ENCODE assay signal across 23 cellular contexts in genomic region chr2:120966510-120967254, GRCh38.
DNase-seq lines count a peak whose midpoint lies in the region; ATAC-seq, FAIRE-seq and TF ChIP-seq lines count a peak whose summit lies in the region.
"Had no signal": no experiment of that assay in that cellular context is flagged by ENCODE, and none has a peak within 500 bp of the region (broad histone marks: within the 10 kb centered on the region; RNA-seq: fewer than 3 reads in every experiment).

No MANE protein-coding gene starts in this region.

- H3K4me3 Mint-ChIP-seq in HFFc6 (no peak overlapping the region), astrocyte (ENCODE audit: unreplicated experiment) (no peak overlapping the region)
- H3K4me3 Mint-ChIP-seq: B cell; CD4-positive, CD25-positive, alpha-beta regulatory T cell; CD8-positive, alpha-beta T cell had no signal

- no peak overlapping the region for H4K8ac ChIP-seq in neuronal stem cell (ENCODE audit: low read depth, low read length)

- no peak overlapping the region for H2BK12ac ChIP-seq in neuronal stem cell (ENCODE audit: low read length)

- no peaks in the 10 kb centered on the region for H3K79me1 ChIP-seq in neuronal stem cell (ENCODE audit: low read depth, low read length)

- H3K9ac ChIP-seq in astrocyte (ENCODE audit: low read length) (no peak overlapping the region), neuronal stem cell (ENCODE audit: low read depth, low read length, poor library complexity) (no peak overlapping the region)
- H3K9ac ChIP-seq: BLaER1, GM23248 had no signal

- no peak overlapping the region for H3K27ac ChIP-seq in right cardiac atrium (ENCODE audit: low read length)
- H3K27ac ChIP-seq in astrocyte (ENCODE audit: low read depth, low read length) = no peak overlapping the region
- no peak overlapping the region for H3K27ac ChIP-seq in neuronal stem cell (replicated peaks; ENCODE audit: low read length)
- H3K27ac ChIP-seq: BLaER1, C4-2B, GM23248 had no signal

- H3K4me3 ChIP-seq in right cardiac atrium (ENCODE audit: low read length) (no peak overlapping the region), astrocyte (ENCODE audit: insufficient read depth, low read depth, low read length) (no peak overlapping the region), neuronal stem cell (ENCODE audit: low read length in 2 of 2) (no peak overlapping the region)
- H3K4me3 ChIP-seq: BLaER1, GM12878, GM23248 had no signal

- no peaks in the 10 kb centered on the region for H3K9me3 Mint-ChIP-seq in HFFc6
- H3K9me3 Mint-ChIP-seq in astrocyte (ENCODE audit: unreplicated experiment) = no peaks in the 10 kb centered on the region
- H3K9me3 Mint-ChIP-seq: CD8-positive, alpha-beta T cell had no signal

- no peak overlapping the region for H4K91ac ChIP-seq in neuronal stem cell (ENCODE audit: low read depth, low read length, poor library complexity)

- DNase-seq in right cardiac atrium = peak in 2 of 3 donors; percentile 20 to 46
- DNase-seq in cardiac septum (ENCODE audit: low spot score) = no peak
- DNase-seq in HFFc6 = no peak
- no peak for DNase-seq in astrocyte (ENCODE audit: low read depth)
- DNase-seq in neuronal stem cell (ENCODE audit: low spot score) = no peak
- no peak for DNase-seq in activated naive CD4-positive, alpha-beta T cell treated with anti-CD3 and anti-CD28 coated beads, Interleukin-2, amount 50 U/mL, for 16 hours
- no peak for DNase-seq in Kasumi-1 (lab: John Stamatoyannopoulos, UW)
- DNase-seq: Caco-2; CD4-positive, CD25-positive, alpha-beta regulatory T cell; CD8-positive, alpha-beta T cell; DMS153; DMS79; EL; GDM1; GM23248; H7; HCEC 1CT had no signal

- H3K27ac Mint-ChIP-seq in HFFc6 = peak overlapping the region; percentile 18; the same call in 1 of the 2 replicates
- peak overlapping the region; percentile 72 for H3K27ac Mint-ChIP-seq in astrocyte (ENCODE audit: unreplicated experiment)
- H3K27ac Mint-ChIP-seq: B cell; CD4-positive, CD25-positive, alpha-beta regulatory T cell; CD8-positive, alpha-beta T cell had no signal

- H3K36me3 ChIP-seq in astrocyte (ENCODE audit: insufficient read depth, low read length) = peaks cover 15% of the 10 kb centered on the region
- H3K36me3 ChIP-seq in neuronal stem cell (replicated peaks in 1 of 2; ENCODE audit: control insufficient read depth in 2 of 2, insufficient read depth in 2 of 2, low read length in 2 of 2) = peaks cover 36 to 97% of the 10 kb centered on the region in 2 donors
- H3K36me3 ChIP-seq: BLaER1 had no signal

- no peak overlapping the region for H2BK15ac ChIP-seq in neuronal stem cell (ENCODE audit: low read length)

- H2BK5ac ChIP-seq in neuronal stem cell (ENCODE audit: low read length) = peak overlapping the region; percentile 42

- H2AK5ac ChIP-seq in neuronal stem cell (ENCODE audit: low read depth, low read length) = no peak overlapping the region

- H3K27me3 ChIP-seq in right cardiac atrium (ENCODE audit: control insufficient read depth, insufficient read depth) (no peaks in the 10 kb centered on the region), astrocyte (ENCODE audit: insufficient read depth, low read length) (no peaks in the 10 kb centered on the region), neuronal stem cell (ENCODE audit: control insufficient read depth in 3 of 3, insufficient read depth in 3 of 3, low read depth in 1 of 3, low read length in 3 of 3) (no peaks in the 10 kb centered on the region)
- H3K27me3 ChIP-seq: BLaER1 had no signal

- H3K18ac ChIP-seq in neuronal stem cell (ENCODE audit: low read length) = peak overlapping the region; percentile 72

- H3K23ac ChIP-seq in neuronal stem cell (ENCODE audit: low read depth, low read length, poor library complexity) = peak overlapping the region; percentile 67

- 90% methylated on average over 12 of the region's 12 CpGs for WGBS in right cardiac atrium
- WGBS in neuronal stem cell (ENCODE audit: extremely low coverage in 2 of 2, insufficient read length in 2 of 2, insufficient replicate concordance in 1 of 2), 2 donors = no CpG with 5 or more reads among the region's 12 CpGs

- H3K4me1 ChIP-seq in right cardiac atrium (ENCODE audit: control insufficient read depth, insufficient read depth, low read length) = no peaks in the 10 kb centered on the region
- peaks cover 10% of the 10 kb centered on the region for H3K4me1 ChIP-seq in astrocyte (ENCODE audit: insufficient read depth, low read length)
- H3K4me1 ChIP-seq in neuronal stem cell (ENCODE audit: control insufficient read depth in 2 of 2, insufficient read depth in 1 of 2, low read depth in 1 of 2, low read length in 2 of 2) = no peaks in the 10 kb centered on the region
- H3K4me1 ChIP-seq: Caco-2 had no signal

- no peak overlapping the region for H3K4ac ChIP-seq in neuronal stem cell (ENCODE audit: low read length)

- no peaks in the 10 kb centered on the region for H3K9me3 ChIP-seq in right cardiac atrium (ENCODE audit: control insufficient read depth, low read length)
- no peaks in the 10 kb centered on the region for H3K9me3 ChIP-seq in astrocyte (ENCODE audit: insufficient read depth, low read depth, low read length)
- peaks cover 0 to 2% of the 10 kb centered on the region in 2 donors for H3K9me3 ChIP-seq in neuronal stem cell (replicated peaks in 1 of 2; ENCODE audit: control insufficient read depth in 2 of 2, insufficient read depth in 1 of 2, low read depth in 1 of 2, low read length in 2 of 2)
- H3K9me3 ChIP-seq: Caco-2 had no signal

- H3K4me1 Mint-ChIP-seq in HFFc6 (ENCODE audit: low read depth) = peaks cover 22% of the 10 kb centered on the region
- H3K4me1 Mint-ChIP-seq in astrocyte (ENCODE audit: low read depth, unreplicated experiment) = peaks cover 16% of the 10 kb centered on the region
- H3K4me1 Mint-ChIP-seq: B cell; CD4-positive, CD25-positive, alpha-beta regulatory T cell had no signal

- peaks cover 22% of the 10 kb centered on the region for H3K27me3 Mint-ChIP-seq in HFFc6 (ENCODE audit: insufficient read depth)
- H3K27me3 Mint-ChIP-seq in astrocyte (ENCODE audit: low read depth, unreplicated experiment) = no peaks in the 10 kb centered on the region
- H3K27me3 Mint-ChIP-seq: B cell; CD4-positive, CD25-positive, alpha-beta regulatory T cell had no signal

- no peaks in the 10 kb centered on the region for H3K79me2 ChIP-seq in astrocyte (ENCODE audit: insufficient read depth, low read length)

- ATAC-seq in right cardiac atrium = no peak
- ATAC-seq: CD8-positive, alpha-beta T cell; GM12878 had no signal

- H4K20me1 ChIP-seq in astrocyte (ENCODE audit: insufficient read depth, low read length) = peaks cover 22% of the 10 kb centered on the region
- H4K20me1 ChIP-seq: BLaER1 had no signal

- H2AFZ ChIP-seq in astrocyte (ENCODE audit: low read depth, low read length) = no peak overlapping the region
- H2AFZ ChIP-seq in neuronal stem cell (ENCODE audit: low read length) = no peak overlapping the region
- H2AFZ ChIP-seq: GM23248 had no signal

- H3K4me2 ChIP-seq in astrocyte (ENCODE audit: low read length) (no peak overlapping the region), neuronal stem cell (ENCODE audit: insufficient read depth, low read length, poor library complexity, severe bottlenecking) (no peak overlapping the region)
- H3K4me2 ChIP-seq: BLaER1 had no signal

- H3K36me3 Mint-ChIP-seq in HFFc6 (ENCODE audit: low read depth) = peaks cover 46% of the 10 kb centered on the region
- H3K36me3 Mint-ChIP-seq in astrocyte (ENCODE audit: low read depth, unreplicated experiment) = peaks cover 24% of the 10 kb centered on the region
- H3K36me3 Mint-ChIP-seq: CD4-positive, CD25-positive, alpha-beta regulatory T cell; CD8-positive, alpha-beta T cell had no signal

- no peak for FAIRE-seq in astrocyte (lab: Jason Lieb, UNC)
- FAIRE-seq: GM12878, GM19239, H1 had no signal

- H3K14ac ChIP-seq in neuronal stem cell (ENCODE audit: low read length) = no peak overlapping the region

- intact Hi-C loops in right cardiac atrium (cut with DNase I) (no loop called here), cardiac septum (cut with DNase I) (no loop called here)

- no peak overlapping the region for H2BK120ac ChIP-seq in neuronal stem cell (ENCODE audit: low read depth, low read length)

- TF ChIP-seq CTCF in HFFc6 (IDR thresholded peaks at IDR 0.05) (no peak), astrocyte (IDR thresholded peaks at IDR 0.05; ENCODE audit: insufficient read depth, low read depth, low read length) (no peak)

Comparison
In these comparisons a context has a peak if more than half of its experiments do, and no peak if none do; other contexts are left out.
1. DNase-seq: peak in right cardiac atrium (2 of 3); none in cardiac septum (single experiment), HFFc6 (single experiment), astrocyte (single experiment), neuronal stem cell (single experiment), activated naive CD4-positive, alpha-beta T cell treated with anti-CD3 and anti-CD28 coated beads, Interleukin-2, amount 50 U/mL, for 16 hours (single experiment) and Kasumi-1 (0 of 2).